ENCODE assay signal across 24 cellular contexts in genomic region chr9:6929428-6929827, GRCh38.
"Had no signal": no experiment of that assay in that cellular context is flagged by ENCODE, and none has a peak within 500 bp of the region (broad histone marks: within the 10 kb centered on the region; RNA-seq: fewer than 3 reads in every experiment).

No MANE protein-coding gene starts in this region.

- H3K27me3 ChIP-seq: gastroesophageal sphincter, heart right ventricle, left lung, transverse colon, vagina had no signal

- H3K9me3 ChIP-seq: gastroesophageal sphincter, heart right ventricle, left lung, transverse colon, vagina had no signal

- H3K9me3 Mint-ChIP-seq: dendritic cell treated with granulocyte-macrophage colony-stimulating factor and Interleukin-4, amounts not matched to agents 40 ng/mL and 50 ng/mL, for 4 days; effector memory CD8-positive, alpha-beta T cell; nephron had no signal

- DNase-seq: activated CD4-positive, alpha-beta T cell treated with anti-CD3 and anti-CD28 coated beads for 1 hour; activated CD4-positive, alpha-beta T cell treated with anti-CD3 and anti-CD28 coated beads, Interleukin-2, amount 50 U/mL, for 48 hours; activated CD8-positive, alpha-beta memory T cell treated with anti-CD3 and anti-CD28 coated beads, Interleukin-2, amount 10 ng/mL, durations not matched to agents 7 days and 5 days; activated effector memory CD4-positive, alpha-beta T cell treated with anti-CD3 and anti-CD28 coated beads, Interleukin-2, amount 50 U/mL, for 16 hours; activated T-cell treated with anti-CD3 and anti-CD28 coated beads, Interleukin-2, amount 50 U/mL, for 24 hours; anterior cingulate cortex; cerebellar nuclear complex; effector memory CD8-positive, alpha-beta T cell; heart right ventricle; islet precursor cell; left lung; nucleus accumbens; stimulated activated CD4-positive, alpha-beta T cell treated with anti-CD3 and anti-CD28 coated beads, Interleukin-15, amount 100 ng/mL, for 24 hours; stimulated activated CD4-positive, alpha-beta T cell treated with anti-CD3 and anti-CD28 coated beads, Interleukin-4, amount 100 ng/mL, for 1 hour; stimulated activated naive CD4-positive, alpha-beta T cell; T-helper 1 cell; T1000; transverse colon had no signal

- H3K27ac ChIP-seq: epithelial cell of prostate, gastroesophageal sphincter, heart right ventricle, left lung, skin epidermis, transverse colon, vagina had no signal

- ATAC-seq: activated CD8-positive, alpha-beta memory T cell treated with anti-CD3 and anti-CD28 coated beads, Interleukin-2, amount 10 ng/mL, durations not matched to agents 7 days and 5 days; effector memory CD8-positive, alpha-beta T cell; gastroesophageal sphincter; heart right ventricle; left lung had no signal

- H3K4me3 ChIP-seq: gastroesophageal sphincter, heart right ventricle, left lung, skin epidermis, transverse colon, vagina had no signal

- H3K27ac Mint-ChIP-seq: activated CD8-positive, alpha-beta memory T cell treated with anti-CD3 and anti-CD28 coated beads, Interleukin-2, amount 10 ng/mL, durations not matched to agents 7 days and 5 days; dendritic cell treated with granulocyte-macrophage colony-stimulating factor and Interleukin-4, amounts not matched to agents 40 ng/mL and 50 ng/mL, for 4 days; nephron had no signal

- H3K27me3 Mint-ChIP-seq: activated CD8-positive, alpha-beta memory T cell treated with anti-CD3 and anti-CD28 coated beads, Interleukin-2, amount 10 ng/mL, durations not matched to agents 7 days and 5 days; activated T-cell treated with anti-CD3 and anti-CD28 coated beads, Interleukin-2, amount 50 U/mL, for 24 hours; dendritic cell treated with granulocyte-macrophage colony-stimulating factor and Interleukin-4, amounts not matched to agents 40 ng/mL and 50 ng/mL, for 4 days; effector memory CD8-positive, alpha-beta T cell had no signal

- H3K4me3 Mint-ChIP-seq: activated CD8-positive, alpha-beta memory T cell treated with anti-CD3 and anti-CD28 coated beads, Interleukin-2, amount 10 ng/mL, durations not matched to agents 7 days and 5 days; activated T-cell treated with anti-CD3 and anti-CD28 coated beads, Interleukin-2, amount 50 U/mL, for 24 hours; dendritic cell treated with granulocyte-macrophage colony-stimulating factor and Interleukin-4, amounts not matched to agents 40 ng/mL and 50 ng/mL, for 4 days; effector memory CD8-positive, alpha-beta T cell; nephron had no signal

- H3K36me3 ChIP-seq: gastroesophageal sphincter, left lung, transverse colon, vagina had no signal

- H3K4me1 ChIP-seq: left lung had no signal
